ENCODE assay signal across 1 cellular context in the genomic region with DNA sequence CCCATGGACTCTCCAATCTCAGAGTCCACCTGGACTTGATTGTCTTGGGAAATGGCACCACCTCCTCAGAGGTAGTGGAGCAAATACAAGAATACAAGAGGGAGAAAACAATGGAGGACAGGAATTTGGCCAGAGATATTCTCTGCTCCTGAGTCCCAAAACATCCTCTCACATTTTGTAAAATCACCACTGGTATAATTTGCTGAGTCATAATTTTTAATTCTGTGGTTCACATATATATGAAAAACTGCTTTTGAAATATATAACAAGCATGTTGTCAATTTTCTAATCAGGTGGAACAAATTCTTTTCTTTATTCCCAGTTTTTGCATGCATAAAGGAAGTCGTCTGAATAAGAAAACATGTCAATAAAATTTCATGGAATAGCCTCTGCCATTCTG.
TF ChIP-seq lines count a peak whose summit lies in the region.

No MANE protein-coding gene starts in this region.

TF ChIP-seq in GM23338, 12 proteins besides CTCF, POLR2A, EP300 and RAD21 (continued from another document):
- TF ChIP-seq, protein P1, sequence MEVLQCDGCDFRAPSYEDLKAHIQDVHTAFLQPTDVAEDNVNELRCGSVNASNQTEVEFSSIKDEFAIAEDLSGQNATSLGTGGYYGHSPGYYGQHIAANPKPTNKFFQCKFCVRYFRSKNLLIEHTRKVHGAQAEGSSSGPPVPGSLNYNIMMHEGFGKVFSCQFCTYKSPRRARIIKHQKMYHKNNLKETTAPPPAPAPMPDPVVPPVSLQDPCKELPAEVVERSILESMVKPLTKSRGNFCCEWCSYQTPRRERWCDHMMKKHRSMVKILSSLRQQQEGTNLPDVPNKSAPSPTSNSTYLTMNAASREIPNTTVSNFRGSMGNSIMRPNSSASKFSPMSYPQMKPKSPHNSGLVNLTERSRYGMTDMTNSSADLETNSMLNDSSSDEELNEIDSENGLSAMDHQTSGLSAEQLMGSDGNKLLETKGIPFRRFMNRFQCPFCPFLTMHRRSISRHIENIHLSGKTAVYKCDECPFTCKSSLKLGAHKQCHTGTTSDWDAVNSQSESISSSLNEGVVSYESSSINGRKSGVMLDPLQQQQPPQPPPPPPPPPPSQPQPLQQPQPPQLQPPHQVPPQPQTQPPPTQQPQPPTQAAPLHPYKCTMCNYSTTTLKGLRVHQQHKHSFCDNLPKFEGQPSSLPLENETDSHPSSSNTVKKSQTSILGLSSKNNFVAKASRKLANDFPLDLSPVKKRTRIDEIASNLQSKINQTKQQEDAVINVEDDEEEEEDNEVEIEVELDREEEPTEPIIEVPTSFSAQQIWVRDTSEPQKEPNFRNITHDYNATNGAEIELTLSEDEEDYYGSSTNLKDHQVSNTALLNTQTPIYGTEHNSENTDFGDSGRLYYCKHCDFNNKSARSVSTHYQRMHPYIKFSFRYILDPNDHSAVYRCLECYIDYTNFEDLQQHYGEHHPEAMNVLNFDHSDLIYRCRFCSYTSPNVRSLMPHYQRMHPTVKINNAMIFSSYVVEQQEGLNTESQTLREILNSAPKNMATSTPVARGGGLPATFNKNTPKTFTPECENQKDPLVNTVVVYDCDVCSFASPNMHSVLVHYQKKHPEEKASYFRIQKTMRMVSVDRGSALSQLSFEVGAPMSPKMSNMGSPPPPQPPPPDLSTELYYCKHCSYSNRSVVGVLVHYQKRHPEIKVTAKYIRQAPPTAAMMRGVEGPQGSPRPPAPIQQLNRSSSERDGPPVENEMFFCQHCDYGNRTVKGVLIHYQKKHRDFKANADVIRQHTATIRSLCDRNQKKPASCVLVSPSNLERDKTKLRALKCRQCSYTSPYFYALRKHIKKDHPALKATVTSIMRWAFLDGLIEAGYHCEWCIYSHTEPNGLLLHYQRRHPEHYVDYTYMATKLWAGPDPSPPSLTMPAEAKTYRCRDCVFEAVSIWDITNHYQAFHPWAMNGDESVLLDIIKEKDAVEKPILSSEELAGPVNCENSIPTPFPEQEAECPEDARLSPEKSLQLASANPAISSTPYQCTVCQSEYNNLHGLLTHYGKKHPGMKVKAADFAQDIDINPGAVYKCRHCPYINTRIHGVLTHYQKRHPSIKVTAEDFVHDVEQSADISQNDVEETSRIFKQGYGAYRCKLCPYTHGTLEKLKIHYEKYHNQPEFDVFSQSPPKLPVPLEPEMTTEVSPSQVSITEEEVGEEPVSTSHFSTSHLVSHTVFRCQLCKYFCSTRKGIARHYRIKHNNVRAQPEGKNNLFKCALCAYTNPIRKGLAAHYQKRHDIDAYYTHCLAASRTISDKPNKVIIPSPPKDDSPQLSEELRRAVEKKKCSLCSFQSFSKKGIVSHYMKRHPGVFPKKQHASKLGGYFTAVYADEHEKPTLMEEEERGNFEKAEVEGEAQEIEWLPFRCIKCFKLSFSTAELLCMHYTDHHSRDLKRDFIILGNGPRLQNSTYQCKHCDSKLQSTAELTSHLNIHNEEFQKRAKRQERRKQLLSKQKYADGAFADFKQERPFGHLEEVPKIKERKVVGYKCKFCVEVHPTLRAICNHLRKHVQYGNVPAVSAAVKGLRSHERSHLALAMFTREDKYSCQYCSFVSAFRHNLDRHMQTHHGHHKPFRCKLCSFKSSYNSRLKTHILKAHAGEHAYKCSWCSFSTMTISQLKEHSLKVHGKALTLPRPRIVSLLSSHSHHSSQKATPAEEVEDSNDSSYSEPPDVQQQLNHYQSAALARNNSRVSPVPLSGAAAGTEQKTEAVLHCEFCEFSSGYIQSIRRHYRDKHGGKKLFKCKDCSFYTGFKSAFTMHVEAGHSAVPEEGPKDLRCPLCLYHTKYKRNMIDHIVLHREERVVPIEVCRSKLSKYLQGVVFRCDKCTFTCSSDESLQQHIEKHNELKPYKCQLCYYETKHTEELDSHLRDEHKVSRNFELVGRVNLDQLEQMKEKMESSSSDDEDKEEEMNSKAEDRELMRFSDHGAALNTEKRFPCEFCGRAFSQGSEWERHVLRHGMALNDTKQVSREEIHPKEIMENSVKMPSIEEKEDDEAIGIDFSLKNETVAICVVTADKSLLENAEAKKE (CRISPR knock-in tag; IDR thresholded peaks at IDR 0.05): no peak
